ENCODE assay signal across 1 cellular context in genomic region chr19:48220784-48221183, GRCh38. TPM values are rescaled to one million over a fixed set of nuclear protein-coding genes. Genes with fewer than 3 reads are reported as not detected.
"Had no signal": no experiment of that assay in that cellular context is flagged by ENCODE, and none has a peak within 500 bp of the region (broad histone marks: within the 10 kb centered on the region; RNA-seq: fewer than 3 reads in every experiment).

No MANE protein-coding gene starts in this region.

RNA-seq across cellular contexts. Expression of gene ZNF114, which starts 49.1 kb away (rescaled TPM):
- total RNA-seq: vagina had no signal
